In the genomic region with DNA sequence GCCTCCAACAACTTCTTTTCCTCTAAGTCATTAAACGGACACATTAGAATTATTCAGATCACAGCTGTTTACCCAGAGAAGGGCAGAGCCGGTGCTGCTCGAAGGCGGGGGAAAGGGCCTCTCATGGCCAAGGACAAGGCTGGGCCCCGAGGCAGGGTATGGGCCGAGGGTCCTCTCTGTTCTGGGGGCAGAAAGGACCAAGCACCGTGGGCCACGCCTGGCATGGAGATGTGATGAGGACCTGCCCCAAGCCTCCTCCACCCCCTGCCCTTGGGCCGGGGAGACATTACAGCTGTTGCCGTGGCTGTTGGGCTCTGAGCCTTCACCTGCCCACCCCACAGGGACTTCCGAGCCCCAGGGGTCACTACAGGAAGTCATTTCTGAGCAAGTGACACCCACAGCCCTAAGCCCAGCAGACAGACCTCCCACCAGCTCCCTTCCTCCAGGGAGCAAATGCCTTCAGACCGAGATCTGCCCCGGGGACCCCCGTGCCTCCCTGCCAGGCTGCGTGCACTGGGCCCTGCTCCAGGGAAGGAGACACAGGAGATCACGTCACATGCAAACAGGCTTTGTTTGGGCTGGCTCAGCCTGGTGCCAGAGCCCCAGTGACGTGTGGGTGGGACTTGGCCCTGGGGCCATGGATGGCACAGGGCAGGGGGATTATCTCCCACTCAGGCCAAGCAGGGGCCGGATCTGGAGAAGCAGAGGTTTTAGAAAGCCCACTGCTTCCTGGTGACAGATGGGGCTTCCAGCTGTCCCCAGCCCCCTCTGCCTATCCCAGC, we compare ENCODE assay signal across 13 cellular contexts. TPM values are rescaled to one million over a fixed set of nuclear protein-coding genes. Genes with fewer than 3 reads are reported as not detected.
DNase-seq lines count a peak whose midpoint lies in the region; ATAC-seq and TF ChIP-seq lines count a peak whose summit lies in the region.
"Had no signal": no experiment of that assay in that cellular context is flagged by ENCODE, and none has a peak within 500 bp of the region (broad histone marks: within the 10 kb centered on the region; RNA-seq: fewer than 3 reads in every experiment).

No MANE protein-coding gene starts in this region.

- no peak overlapping the region for H3K4me3 ChIP-seq in CD8-positive, alpha-beta T cell (ENCODE audit: low read depth, low read length)
- no peak overlapping the region for H3K4me3 ChIP-seq in endodermal cell (ENCODE audit: low read length)
- H3K4me3 ChIP-seq in testis: no peak overlapping the region

- H3K4me1 ChIP-seq in CD8-positive, alpha-beta T cell (ENCODE audit: insufficient read depth, low read length): no peaks in the 10 kb centered on the region
- H3K4me1 ChIP-seq in endodermal cell (ENCODE audit: control insufficient read depth, insufficient read depth, low read length) (no peaks in the 10 kb centered on the region), testis (peaks cover 17% of the 10 kb centered on the region)

- 83 to 92% methylated on average over 15 to 18 of the region's 18 CpGs for WGBS in endodermal cell (ENCODE audit: insufficient coverage in 1 of 2, insufficient read length in 1 of 2), 2 experiments
- 54 to 69% methylated on average over 11 to 14 of the region's 18 CpGs for WGBS in testis, 2 donors

- no peaks in the 10 kb centered on the region for H3K27me3 ChIP-seq in CD8-positive, alpha-beta T cell (ENCODE audit: insufficient read depth, low read length)
- H3K27me3 ChIP-seq in endodermal cell (ENCODE audit: control insufficient read depth, insufficient read depth, low read length, poor library complexity, severe bottlenecking) (peaks cover 6% of the 10 kb centered on the region), testis (no peaks in the 10 kb centered on the region)

- no peak for ATAC-seq in CD8-positive, alpha-beta T cell
- ATAC-seq in GM21423 (IDR thresholded peaks at IDR 0.05; ENCODE audit: unreplicated experiment) (no peak), HG03378 (IDR thresholded peaks at IDR 0.05; ENCODE audit: unreplicated experiment) (no peak)

- no peaks in the 10 kb centered on the region for H3K36me3 ChIP-seq in CD8-positive, alpha-beta T cell (ENCODE audit: insufficient read depth, low read length)
- no peaks in the 10 kb centered on the region for H3K36me3 ChIP-seq in endodermal cell (ENCODE audit: control insufficient read depth, insufficient read depth, low read length)
- no peaks in the 10 kb centered on the region for H3K36me3 ChIP-seq in testis (ENCODE audit: low read depth, missing control alignments)

- peak overlapping the region; percentile 51 for H3K4me3 Mint-ChIP-seq in CD8-positive, alpha-beta T cell
- H3K4me3 Mint-ChIP-seq in endodermal cell: peak overlapping the region; percentile 47
- H3K4me3 Mint-ChIP-seq: HFFc6 had no signal

- H3K9me3 Mint-ChIP-seq in CD8-positive, alpha-beta T cell: no peaks in the 10 kb centered on the region
- H3K9me3 Mint-ChIP-seq in endodermal cell: no peaks in the 10 kb centered on the region
- H3K9me3 Mint-ChIP-seq: HFFc6 had no signal

- no peaks in the 10 kb centered on the region for H3K9me3 ChIP-seq in CD8-positive, alpha-beta T cell (ENCODE audit: low read length)
- no peaks in the 10 kb centered on the region for H3K9me3 ChIP-seq in endodermal cell (ENCODE audit: control insufficient read depth, low read length)
- H3K9me3 ChIP-seq in testis: no peaks in the 10 kb centered on the region

- CTCF ChIA-PET in CD8-positive, alpha-beta T cell (lab: Charles Lee): no interaction called here

- H3K27ac Mint-ChIP-seq in CD8-positive, alpha-beta T cell: no peak overlapping the region
- H3K27ac Mint-ChIP-seq in endodermal cell: no peak overlapping the region
- H3K27ac Mint-ChIP-seq: HFFc6 had no signal

- H3K36me3 Mint-ChIP-seq in CD8-positive, alpha-beta T cell: no peaks in the 10 kb centered on the region
- H3K36me3 Mint-ChIP-seq in endodermal cell (ENCODE audit: low read depth): no peaks in the 10 kb centered on the region

- peaks cover 1% of the 10 kb centered on the region for H3K4me1 Mint-ChIP-seq in CD8-positive, alpha-beta T cell (ENCODE audit: low read depth)
- no peaks in the 10 kb centered on the region for H3K4me1 Mint-ChIP-seq in endodermal cell

- H3K9ac ChIP-seq in endodermal cell (ENCODE audit: extremely low read depth, low read length, poor library complexity, severe bottlenecking): no peak overlapping the region

- TF ChIP-seq POLR2A in testis (IDR thresholded peaks at IDR 0.05): no peak

- H3K27me3 Mint-ChIP-seq in CD8-positive, alpha-beta T cell (ENCODE audit: low read depth): peaks cover 8% of the 10 kb centered on the region
- peaks cover 5% of the 10 kb centered on the region for H3K27me3 Mint-ChIP-seq in endodermal cell (ENCODE audit: insufficient read depth)

- intact Hi-C loops in CD8-positive, alpha-beta T cell (cut with DNase I, micrococcal nuclease): no loop called here
- intact Hi-C loops in testis (cut with DNase I; ENCODE audit: low total_unique reads): no loop called here

- peak in 1 of 7 experiments; percentile 11 for DNase-seq in CD8-positive, alpha-beta T cell
- DNase-seq in NCI-H524 (lab: John Stamatoyannopoulos, UW) (peak; percentile 99 to 100), endodermal cell (peak; percentile 68), nucleus accumbens (lab: John Stamatoyannopoulos, UW) (peak in 50 of 56 donors; percentile 23 to 88 (median 63)), testis (no peak), NCI-H2227 (lab: John Stamatoyannopoulos, UW; ENCODE audit: unreplicated experiment) (no peak)
- DNase-seq: activated naive CD4-positive, alpha-beta T cell treated with Interleukin-2 at 50 U/mL for 16 hours; HFFc6; stimulated activated CD4-positive, alpha-beta T cell treated with anti-CD3 and anti-CD28 coated beads, Interleukin-15, amount 100 ng/mL, for 24 hours had no signal

- no peak overlapping the region for H3K27ac ChIP-seq in CD8-positive, alpha-beta T cell (ENCODE audit: low read depth, low read length)
- H3K27ac ChIP-seq in endodermal cell (ENCODE audit: low read depth, low read length): peak overlapping the region; percentile 34
- no peak overlapping the region for H3K27ac ChIP-seq in testis

- POLR2A ChIA-PET in CD8-positive, alpha-beta T cell (lab: Charles Lee): no interaction called here

- TF ChIP-seq CTCF in CD8-positive, alpha-beta T cell (IDR thresholded peaks at IDR 0.05): no peak
- TF ChIP-seq CTCF in endodermal cell (conservative IDR thresholded peaks at IDR 0.05) (no peak), testis (IDR thresholded peaks at IDR 0.05) (no peak)

RNA-seq across cellular contexts. Expression of gene PVALEF, which starts 0.7 kb away (rescaled TPM):
- total RNA-seq in CD8-positive, alpha-beta T cell: not detected
- not detected for total RNA-seq in endodermal cell
- polyA plus RNA-seq in endodermal cell (2013, experiment 1 of 2): not detected
- not detected for polyA plus RNA-seq in endodermal cell (2013, experiment 2 of 2)
- not detected for total RNA-seq in testis
- polyA plus RNA-seq in testis (ENCODE audit: insufficient read depth, low read depth, low replicate concordance): not detected
- total RNA-seq: HFFc6, HT1080, kidney epithelial cell had no signal

RNA-seq across cellular contexts. Expression of gene AATK, which starts 1.4 kb away (rescaled TPM):
- under 1 TPM; 0.30 to 0.72 TPM for total RNA-seq in CD8-positive, alpha-beta T cell
- 1 to 10 TPM; 3.3 to 4.3 TPM for total RNA-seq in endodermal cell
- 2.7 TPM for polyA plus RNA-seq in endodermal cell (2013, experiment 1 of 2)
- polyA plus RNA-seq in endodermal cell (2013, experiment 2 of 2): 4.6 TPM
- total RNA-seq in testis: 1 to 10 TPM; 3.8 to 5.6 TPM
- polyA plus RNA-seq in testis (ENCODE audit: insufficient read depth, low read depth, low replicate concordance): 3.5 TPM

RNA-seq across cellular contexts. Expression of gene CEP131, which starts 58.1 kb away (rescaled TPM):
- 10 to 100 TPM in 1 of 2 experiments, 1 to 10 TPM in 1; 8.5 to 10.3 TPM for total RNA-seq in CD8-positive, alpha-beta T cell
- total RNA-seq in endodermal cell (10 to 100 TPM; 23.2 to 28.0 TPM), testis (10 to 100 TPM; 42.9 to 48.7 TPM)
- 30.3 TPM for polyA plus RNA-seq in endodermal cell (2013, experiment 1 of 2)
- 24.0 TPM for polyA plus RNA-seq in endodermal cell (2013, experiment 2 of 2)
- 28.9 TPM for polyA plus RNA-seq in testis (ENCODE audit: insufficient read depth, low read depth, low replicate concordance)

Comparison
In these comparisons a context has a peak if more than half of its experiments do, and no peak if none do; other contexts are left out.
1. DNase-seq: peak in NCI-H524 (2 of 2), endodermal cell (single experiment) and nucleus accumbens (50 of 56); none in testis (single experiment) and NCI-H2227 (single experiment).